8 cellular contexts compared by ENCODE assay signal in genomic region chr5:132458651-132459030, GRCh38. TPM values are rescaled to one million over a fixed set of nuclear protein-coding genes. Genes with fewer than 3 reads are reported as not detected.
DNase-seq lines count a peak whose midpoint lies in the region; ATAC-seq, FAIRE-seq and TF ChIP-seq lines count a peak whose summit lies in the region.

No MANE protein-coding gene starts in this region.

- TF ChIP-seq RAD21 in K562 (CRISPR knock-in tag; conservative IDR thresholded peaks at IDR 0.05 in 1 of 2, IDR thresholded peaks at IDR 0.05 in 1 of 2): no peak

- intact Hi-C loops in K562 (cut with micrococcal nuclease): loop anchor here (2.0 kb wide), 2 partner anchors 32 to 36 kb away; no protein-coding TSS in a partner anchor

- H4K20me1 ChIP-seq in K562 (replicated peaks; ENCODE audit: control insufficient read depth, insufficient read depth, low read length): no peaks in the 10 kb centered on the region

- H3K27me3 Mint-ChIP-seq in activated T-cell treated with anti-CD3 and anti-CD28 coated beads, Interleukin-2, amount 50 U/mL, for 24 hours: no peaks in the 10 kb centered on the region
- no peaks in the 10 kb centered on the region for H3K27me3 Mint-ChIP-seq in stimulated activated memory B cell treated with anti-CD40 and anti-IgM and Interleukin-4, amounts not matched to agents 10 μg/mL and 1 μg/mL and 100 μg/mL, for 72 hours

- POLR2A ChIA-PET in K562 (lab: Yijun Ruan, JAX): interaction anchor here (0.6 to 4.5 kb wide), 8 partner anchors 8 to 98 kb away, joined by 3 to 25 read pairs (median 8); partner anchors contain the start of gene RAD50

- H3K36me3 ChIP-seq in K562 (ENCODE audit: control insufficient read depth, insufficient read depth, low read length): no peaks in the 10 kb centered on the region

- no peak overlapping the region for H3K4me3 ChIP-seq in K562

- H3K36me3 Mint-ChIP-seq in activated T-cell treated with anti-CD3 and anti-CD28 coated beads, Interleukin-2, amount 50 U/mL, for 24 hours (ENCODE audit: low read depth): peaks cover 56% of the 10 kb centered on the region
- peaks cover 24% of the 10 kb centered on the region for H3K36me3 Mint-ChIP-seq in stimulated activated memory B cell treated with anti-CD40 and anti-IgM and Interleukin-4, amounts not matched to agents 10 μg/mL and 1 μg/mL and 100 μg/mL, for 72 hours

- TF ChIP-seq POLR2A in K562 (conservative IDR thresholded peaks at IDR 0.05): no peak

- no peaks in the 10 kb centered on the region for H3K9me3 ChIP-seq in K562 (replicated peaks; ENCODE audit: control insufficient read depth, insufficient read depth, low read depth, low read length)

- in situ Hi-C loops in K562 (cut with MboI): loop anchor here (5.0 kb wide), 1 partner anchor 36 kb away; no protein-coding TSS in a partner anchor

- H3K4me1 Mint-ChIP-seq in activated T-cell treated with anti-CD3 and anti-CD28 coated beads, Interleukin-2, amount 50 U/mL, for 24 hours (ENCODE audit: low read depth): peaks cover 88% of the 10 kb centered on the region
- peaks cover 86% of the 10 kb centered on the region for H3K4me1 Mint-ChIP-seq in stimulated activated memory B cell treated with anti-CD40 and anti-IgM and Interleukin-4, amounts not matched to agents 10 μg/mL and 1 μg/mL and 100 μg/mL, for 72 hours

- peaks cover 19 to 42% of the 10 kb centered on the region in 2 experiments for H3K4me1 ChIP-seq in K562 (replicated peaks in 1 of 2; ENCODE audit: control insufficient read depth in 2 of 2, insufficient read depth in 2 of 2, low read length in 2 of 2)

- no peak for FAIRE-seq in K562 (lab: Jason Lieb, UNC)

- no peak overlapping the region; the same call in none of the 2 replicates for H2AFZ ChIP-seq in K562 (ENCODE audit: low read depth, low read length)

- H3K9ac ChIP-seq in K562 (ENCODE audit: insufficient read depth in 1 of 2, low read depth in 2 of 2, low read length in 2 of 2): no peak overlapping the region; a peak in 1 of 4 replicates

- H3K4me3 Mint-ChIP-seq in activated T-cell treated with anti-CD3 and anti-CD28 coated beads, Interleukin-2, amount 50 U/mL, for 24 hours: no peak overlapping the region
- H3K4me3 Mint-ChIP-seq in stimulated activated memory B cell treated with anti-CD40 and anti-IgM and Interleukin-4, amounts not matched to agents 10 μg/mL and 1 μg/mL and 100 μg/mL, for 72 hours: no peak overlapping the region

- no peak for DNase-seq in activated T-cell treated with anti-CD3 and anti-CD28 coated beads, Interleukin-2, amount 50 U/mL, for 24 hours
- DNase-seq in activated T-cell treated with anti-CD3 and anti-CD28 coated beads for 4 hours: no peak
- DNase-seq in K562 (ENCODE audit: extremely low read depth in 1 of 4, low spot score in 3 of 4): no peak
- no peak for DNase-seq in nucleus accumbens (lab: John Stamatoyannopoulos, UW)
- DNase-seq in CD1c-positive myeloid dendritic cell (ENCODE audit: extremely low spot score): no peak
- DNase-seq in HPDE6-E6E7 (ENCODE audit: extremely low spot score): no peak

- no peaks in the 10 kb centered on the region for H3K9me3 Mint-ChIP-seq in activated T-cell treated with anti-CD3 and anti-CD28 coated beads, Interleukin-2, amount 50 U/mL, for 24 hours
- no peaks in the 10 kb centered on the region for H3K9me3 Mint-ChIP-seq in stimulated activated memory B cell treated with anti-CD40 and anti-IgM and Interleukin-4, amounts not matched to agents 10 μg/mL and 1 μg/mL and 100 μg/mL, for 72 hours

- WGBS in K562 (ENCODE audit: insufficient coverage, low coverage, missing lambda C conversion rate): 43% methylated on average over 1 of the region's 1 CpG

- no peaks in the 10 kb centered on the region for H3K79me2 ChIP-seq in K562 (ENCODE audit: control insufficient read depth, insufficient read depth, low read length)

- H3K27me3 ChIP-seq in K562 (ENCODE audit: control insufficient read depth in 2 of 2, insufficient read depth in 2 of 2, low read length in 2 of 2): no peaks in the 10 kb centered on the region

- peak overlapping the region; percentile 55; the same call in 1 of the 3 replicates for H3K27ac ChIP-seq in K562 (ENCODE audit: extremely low read depth, low read depth, low read length)

- TF ChIP-seq EP300 in K562 (IDR thresholded peaks at IDR 0.05; ENCODE audit: low read length): no peak

- no TSS peak for BruUV-seq in K562 (replicated peaks; lab: Mats Ljungman, UMichigan)

- TF ChIP-seq CTCF in K562 (IDR thresholded peaks at IDR 0.05 in 2 of 3, conservative IDR thresholded peaks at IDR 0.05 in 1 of 3; ENCODE audit: insufficient read depth in 2 of 3, low read depth in 1 of 3, low read length in 3 of 3): no peak

- peak; percentile 44 for ATAC-seq in HG03460 (IDR thresholded peaks at IDR 0.05; ENCODE audit: unreplicated experiment)
- no peak for ATAC-seq in K562
- ATAC-seq in stimulated activated memory B cell treated with anti-CD40 and anti-IgM and Interleukin-4, amounts not matched to agents 10 μg/mL and 1 μg/mL and 100 μg/mL, for 72 hours: no peak

- peak overlapping the region; percentile 95 for H3K27ac Mint-ChIP-seq in activated T-cell treated with anti-CD3 and anti-CD28 coated beads, Interleukin-2, amount 50 U/mL, for 24 hours
- H3K27ac Mint-ChIP-seq in stimulated activated memory B cell treated with anti-CD40 and anti-IgM and Interleukin-4, amounts not matched to agents 10 μg/mL and 1 μg/mL and 100 μg/mL, for 72 hours: peak overlapping the region; percentile 90

- H3K4me2 ChIP-seq in K562 (ENCODE audit: insufficient read depth, low read length): 0 out of 2 replicates have a peak overlapping the region, but pooled peaks have one; percentile 12

- CTCF ChIA-PET in K562 (lab: Yijun Ruan, JAX; ENCODE audit: low intra/inter-chr PET ratio): interaction anchor here (0.6 kb wide), 1 partner anchor 35 kb away, joined by 3 read pairs; no protein-coding TSS in a partner anchor

- no peaks in the 10 kb centered on the region for H3K9me1 ChIP-seq in K562 (ENCODE audit: control insufficient read depth, insufficient read depth, low read length)

TF ChIP-seq in K562, 482 proteins besides CTCF, POLR2A, EP300 and RAD21:
- TF ChIP-seq ZNF668 (CRISPR knock-in tag; IDR thresholded peaks at IDR 0.05) (peak; percentile 73; the same call in 1 of the 2 replicates), GTF2E2 (tag; IDR thresholded peaks at IDR 0.05) (peak; percentile 7; the same call in 1 of the 2 replicates), FOSL1 (tag; conservative IDR thresholded peaks at IDR 0.05) (peak; percentile 41; the same call in 1 of the 2 replicates), STAG1 (CRISPR knock-in tag; IDR thresholded peaks at IDR 0.05; ENCODE audit: borderline replicate concordance) (no peak)
- TF ChIP-seq, protein P1, sequence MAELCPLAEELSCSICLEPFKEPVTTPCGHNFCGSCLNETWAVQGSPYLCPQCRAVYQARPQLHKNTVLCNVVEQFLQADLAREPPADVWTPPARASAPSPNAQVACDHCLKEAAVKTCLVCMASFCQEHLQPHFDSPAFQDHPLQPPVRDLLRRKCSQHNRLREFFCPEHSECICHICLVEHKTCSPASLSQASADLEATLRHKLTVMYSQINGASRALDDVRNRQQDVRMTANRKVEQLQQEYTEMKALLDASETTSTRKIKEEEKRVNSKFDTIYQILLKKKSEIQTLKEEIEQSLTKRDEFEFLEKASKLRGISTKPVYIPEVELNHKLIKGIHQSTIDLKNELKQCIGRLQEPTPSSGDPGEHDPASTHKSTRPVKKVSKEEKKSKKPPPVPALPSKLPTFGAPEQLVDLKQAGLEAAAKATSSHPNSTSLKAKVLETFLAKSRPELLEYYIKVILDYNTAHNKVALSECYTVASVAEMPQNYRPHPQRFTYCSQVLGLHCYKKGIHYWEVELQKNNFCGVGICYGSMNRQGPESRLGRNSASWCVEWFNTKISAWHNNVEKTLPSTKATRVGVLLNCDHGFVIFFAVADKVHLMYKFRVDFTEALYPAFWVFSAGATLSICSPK (IDR thresholded peaks at IDR 0.05; ENCODE audit: borderline replicate concordance): no peak

RNA-seq across cellular contexts. Expression of gene IRF1, which starts 31.9 kb away (rescaled TPM):
- total RNA-seq in K562 (2011; cell fraction: chromatin; rRNA removed; ENCODE audit: low replicate concordance): 28.2 and 57.3 TPM in 2 replicates
- 33.9 and 37.9 TPM in 2 replicates for total RNA-seq in K562 (2011; cell fraction: nucleolus; rRNA removed)
- total RNA-seq in K562 (2011; cell fraction: nucleoplasm; rRNA removed): 29.7 and 35.8 TPM in 2 replicates
- total RNA-seq in K562 (2014; rRNA removed) (3.0 and 4.4 TPM in 2 replicates), K562 (2014; rRNA removed; fragmentation: Illumina TruSeq; extraction: Trizol) (4.4 and 6.1 TPM in 2 replicates), K562 (2015; rRNA removed; fragmentation: Illumina TruSeq; extraction: Trizol) (7.4 and 8.2 TPM in 2 replicates), K562 (2021) (10.6 and 12.3 TPM in 2 replicates)
- polyA plus RNA-seq in K562 (2011; rRNA removed) (4.9 and 5.4 TPM in 2 replicates), K562 (2014; fragmentation: Illumina TruSeq; extraction: Trizol) (5.3 and 7.3 TPM in 2 replicates), K562 (2014; fragmentation: Nextera tagmentation; extraction: Ambion mirVana) (1 to 10 TPM; 1.1 to 1.3 TPM), K562 (2014; rRNA removed) (5.9 and 6.0 TPM in 2 replicates)
- 3.6 and 5.0 TPM in 2 replicates for polyA plus RNA-seq in K562 (2011; cell fraction: cytosol; rRNA removed)
- 12.7 and 17.0 TPM in 2 replicates for polyA plus RNA-seq in K562 (2011; cell fraction: nucleus; rRNA removed)
- 7.0 and 22.7 TPM in 2 replicates for polyA plus RNA-seq in K562 (2012)
- polyA minus RNA-seq in K562 (2011; rRNA and poly(A)+ RNA removed): 14.3 and 15.6 TPM in 2 replicates
- 4.2 and 9.4 TPM in 2 replicates for polyA minus RNA-seq in K562 (2011; cell fraction: cytosol; rRNA and poly(A)+ RNA removed)
- 19.7 and 23.8 TPM in 2 replicates for polyA minus RNA-seq in K562 (2011; cell fraction: nucleus; rRNA and poly(A)+ RNA removed)
